Comparison of ENCODE assay signal across 7 cellular contexts in genomic region chr1:211676106-211676583, GRCh38. TPM values are rescaled to one million over a fixed set of nuclear protein-coding genes. Genes with fewer than 3 reads are reported as not detected.
DNase-seq lines count a peak whose midpoint lies in the region; ATAC-seq and TF ChIP-seq lines count a peak whose summit lies in the region.

No MANE protein-coding gene starts in this region.

- H3K36me3 Mint-ChIP-seq in activated CD4-positive, alpha-beta memory T cell treated with anti-CD3 and anti-CD28 coated beads, Interleukin-2, amount 10 ng/mL, durations not matched to agents 7 days and 5 days (ENCODE audit: low read depth): peaks cover 26% of the 10 kb centered on the region
- H3K36me3 Mint-ChIP-seq in stimulated activated naive B cell treated with anti-CD40 and anti-IgM and Interleukin-4, amounts not matched to agents 10 μg/mL and 1 μg/mL and 100 μg/mL, for 72 hours: no peaks in the 10 kb centered on the region

- H3K27me3 Mint-ChIP-seq in activated CD4-positive, alpha-beta memory T cell treated with anti-CD3 and anti-CD28 coated beads, Interleukin-2, amount 10 ng/mL, durations not matched to agents 7 days and 5 days: peaks cover 2% of the 10 kb centered on the region
- no peaks in the 10 kb centered on the region for H3K27me3 Mint-ChIP-seq in stimulated activated naive B cell treated with anti-CD40 and anti-IgM and Interleukin-4, amounts not matched to agents 10 μg/mL and 1 μg/mL and 100 μg/mL, for 72 hours

- H3K9me3 ChIP-seq in iPS-18c (ENCODE audit: control insufficient read depth, insufficient read depth, low read length): peaks cover 2% of the 10 kb centered on the region

- CTCF ChIA-PET in activated CD4-positive, alpha-beta memory T cell treated with anti-CD3 and anti-CD28 coated beads, Interleukin-2, amount 10 ng/mL, durations not matched to agents 7 days and 5 days (lab: Charles Lee): interaction anchor here (0.6 to 2.3 kb wide), 8 partner anchors 10 to 733 kb away, joined by 3 to 24 read pairs (median 3); partner anchors contain the start of genes DTL and INTS7

- H3K4me3 ChIP-seq in HFF-Myc (replicated peaks; ENCODE audit: low read depth, low read length) (peak overlapping the region; percentile 88), iPS-18c (ENCODE audit: insufficient read depth, low read depth, low read length) (peak overlapping the region; percentile 91)

- peak overlapping the region; percentile 94 for H3K4me3 Mint-ChIP-seq in activated CD4-positive, alpha-beta memory T cell treated with anti-CD3 and anti-CD28 coated beads, Interleukin-2, amount 10 ng/mL, durations not matched to agents 7 days and 5 days
- peak overlapping the region; percentile 89 to 92 for H3K4me3 Mint-ChIP-seq in stimulated activated naive B cell treated with anti-CD40 and anti-IgM and Interleukin-4, amounts not matched to agents 10 μg/mL and 1 μg/mL and 100 μg/mL, for 72 hours

- ATAC-seq in stimulated activated naive B cell treated with anti-CD40 and anti-IgM and Interleukin-4, amounts not matched to agents 10 μg/mL and 1 μg/mL and 100 μg/mL, for 72 hours (replicated peaks): no peak
- no peak for ATAC-seq in sciatic nerve

- H3K9me3 Mint-ChIP-seq in activated CD4-positive, alpha-beta memory T cell treated with anti-CD3 and anti-CD28 coated beads, Interleukin-2, amount 10 ng/mL, durations not matched to agents 7 days and 5 days: no peaks in the 10 kb centered on the region
- no peaks in the 10 kb centered on the region for H3K9me3 Mint-ChIP-seq in stimulated activated naive B cell treated with anti-CD40 and anti-IgM and Interleukin-4, amounts not matched to agents 10 μg/mL and 1 μg/mL and 100 μg/mL, for 72 hours

- TF ChIP-seq CTCF in HFF-Myc (IDR thresholded peaks at IDR 0.05; ENCODE audit: low read depth, low read length, missing control alignments): no peak

- peaks cover 45% of the 10 kb centered on the region for H3K4me1 Mint-ChIP-seq in activated CD4-positive, alpha-beta memory T cell treated with anti-CD3 and anti-CD28 coated beads, Interleukin-2, amount 10 ng/mL, durations not matched to agents 7 days and 5 days
- peaks cover 14 to 45% of the 10 kb centered on the region in 2 donors for H3K4me1 Mint-ChIP-seq in stimulated activated naive B cell treated with anti-CD40 and anti-IgM and Interleukin-4, amounts not matched to agents 10 μg/mL and 1 μg/mL and 100 μg/mL, for 72 hours

- intact Hi-C loops in sciatic nerve (cut with DNase I): no loop called here

- DNase-seq in HFF-Myc (ENCODE audit: extremely low read depth, low read depth) (no peak), iPS-NIHi11 (ENCODE audit: low spot score) (no peak), glomerular visceral epithelial cell (ENCODE audit: extremely low spot score) (no peak), sciatic nerve (ENCODE audit: low spot score) (no peak)
- no peak for DNase-seq in activated CD4-positive, alpha-beta memory T cell treated with anti-CD3 and anti-CD28 coated beads, Interleukin-2, amount 10 ng/mL, durations not matched to agents 7 days and 5 days
- no peak for DNase-seq in stimulated activated naive B cell treated with anti-CD40 and anti-IgM and Interleukin-4, amounts not matched to agents 10 μg/mL and 1 μg/mL and 100 μg/mL, for 72 hours

- no peak overlapping the region for H3K27ac Mint-ChIP-seq in activated CD4-positive, alpha-beta memory T cell treated with anti-CD3 and anti-CD28 coated beads, Interleukin-2, amount 10 ng/mL, durations not matched to agents 7 days and 5 days
- no peak overlapping the region for H3K27ac Mint-ChIP-seq in stimulated activated naive B cell treated with anti-CD40 and anti-IgM and Interleukin-4, amounts not matched to agents 10 μg/mL and 1 μg/mL and 100 μg/mL, for 72 hours

- POLR2A ChIA-PET in activated CD4-positive, alpha-beta memory T cell treated with anti-CD3 and anti-CD28 coated beads, Interleukin-2, amount 10 ng/mL, durations not matched to agents 7 days and 5 days (lab: Charles Lee): interaction anchor here (0.8 to 2.3 kb wide), 7 partner anchors 11 to 757 kb away, joined by 3 to 20 read pairs (median 6); partner anchors contain the start of genes DTL, INTS7 and TRAF5

RNA-seq across cellular contexts. Expression of gene NEK2, which starts 0.7 kb away (rescaled TPM):
- total RNA-seq in activated CD4-positive, alpha-beta memory T cell treated with anti-CD3 and anti-CD28 coated beads, Interleukin-2, amount 10 ng/mL, durations not matched to agents 7 days and 5 days: 10 to 100 TPM; 46.1 to 47.5 TPM
- total RNA-seq in sciatic nerve: 0.49 TPM

Comparison
In these comparisons a context has a peak if more than half of its experiments do, and no peak if none do; other contexts are left out.
1. RNA of gene NEK2, which starts 0.7 kb away (total RNA-seq): 46.1 to 47.5 TPM in activated CD4-positive, alpha-beta memory T cell treated with anti-CD3 and anti-CD28 coated beads, Interleukin-2, amount 10 ng/mL, durations not matched to agents 7 days and 5 days; 0.49 TPM in sciatic nerve (single experiment); every median in the first group is over 10 times any median in the second.